Comparison of ENCODE assay signal across 8 cellular contexts in genomic region chr12:117875652-117876491, GRCh38.
DNase-seq lines count a peak whose midpoint lies in the region; ATAC-seq and TF ChIP-seq lines count a peak whose summit lies in the region.

No MANE protein-coding gene starts in this region.

- in situ Hi-C loops in transverse colon (cut with MboI; ENCODE audit: low pct_ligation_motif_present in 1 of 4, low pct_unique_long_range_greater_than_20kb in 1 of 4, low sequenced_read_pairs in 3 of 4), result loop anchor here in 1 of 4 donors (10.0 kb wide), 1 partner anchor 159 kb away; no protein-coding TSS in a partner anchor

- no peak for TF ChIP-seq CTCF in transverse colon (IDR thresholded peaks at IDR 0.05)

- peak; percentile 76 for DNase-seq in COR-L47 (lab: John Stamatoyannopoulos, UW)
- DNase-seq in NCI-H1092 treated with DMSO at 0.1 percent for 48 hours (lab: John Stamatoyannopoulos, UW), result peak; percentile 76
- DNase-seq in activated CD4-positive, alpha-beta T cell treated with anti-CD3 and anti-CD28 coated beads, Interleukin-2, amount 50 U/mL, for 4 hours, result peak; percentile 3 to 7
- peak; percentile 33 for DNase-seq in glomerular visceral epithelial cell (ENCODE audit: extremely low spot score)
- DNase-seq in stimulated activated effector memory CD8-positive, alpha-beta T cell treated with anti-CD3 and anti-CD28 coated beads, Interleukin-12 subunit alpha, Interleukin-12 subunit beta, amount 100 ng/mL, for 72 hours (ENCODE audit: low spot score in 2 of 2), result peak in 1 of 2 donors; percentile 6
- DNase-seq in transverse colon, result no peak

- no peak overlapping the region for H3K4me3 ChIP-seq in transverse colon

- H3K36me3 ChIP-seq in transverse colon, result no peaks in the 10 kb centered on the region

- H3K4me1 Mint-ChIP-seq in stimulated activated effector memory CD8-positive, alpha-beta T cell treated with anti-CD3 and anti-CD28 coated beads, Interleukin-12 subunit alpha, Interleukin-12 subunit beta, amount 100 ng/mL, for 72 hours, result peaks cover 17% of the 10 kb centered on the region

- peak overlapping the region; percentile 36 for H3K4me3 Mint-ChIP-seq in stimulated activated effector memory CD8-positive, alpha-beta T cell treated with anti-CD3 and anti-CD28 coated beads, Interleukin-12 subunit alpha, Interleukin-12 subunit beta, amount 100 ng/mL, for 72 hours

- TF ChIP-seq POLR2A in transverse colon (IDR thresholded peaks at IDR 0.05), result no peak

- no peaks in the 10 kb centered on the region for H3K9me3 ChIP-seq in transverse colon

- peak overlapping the region; percentile 50 for H3K27ac Mint-ChIP-seq in stimulated activated effector memory CD8-positive, alpha-beta T cell treated with anti-CD3 and anti-CD28 coated beads, Interleukin-12 subunit alpha, Interleukin-12 subunit beta, amount 100 ng/mL, for 72 hours

- H3K36me3 Mint-ChIP-seq in stimulated activated effector memory CD8-positive, alpha-beta T cell treated with anti-CD3 and anti-CD28 coated beads, Interleukin-12 subunit alpha, Interleukin-12 subunit beta, amount 100 ng/mL, for 72 hours, result no peaks in the 10 kb centered on the region

- ATAC-seq in stimulated activated effector memory CD8-positive, alpha-beta T cell treated with anti-CD3 and anti-CD28 coated beads, Interleukin-12 subunit alpha, Interleukin-12 subunit beta, amount 100 ng/mL, for 72 hours, result peak; percentile 72
- ATAC-seq in GM19023 (IDR thresholded peaks at IDR 0.05; ENCODE audit: unreplicated experiment) (no peak), HG03280 (IDR thresholded peaks at IDR 0.05; ENCODE audit: unreplicated experiment) (no peak)

- H3K4me1 ChIP-seq in transverse colon, result no peaks in the 10 kb centered on the region

- WGBS in transverse colon (ENCODE audit: low coverage in 1 of 2), 2 donors, result 49 to 62% methylated on average over 18 to 31 of the region's 33 CpGs

- no peak overlapping the region for H3K27ac ChIP-seq in transverse colon

- H3K27me3 ChIP-seq in transverse colon, result peaks cover 16% of the 10 kb centered on the region

- intact Hi-C loops in transverse colon (cut with DNase I; ENCODE audit: low total_unique reads), result no loop called here

- no peaks in the 10 kb centered on the region for H3K9me3 Mint-ChIP-seq in stimulated activated effector memory CD8-positive, alpha-beta T cell treated with anti-CD3 and anti-CD28 coated beads, Interleukin-12 subunit alpha, Interleukin-12 subunit beta, amount 100 ng/mL, for 72 hours

- no peak for TF ChIP-seq EP300 in transverse colon (IDR thresholded peaks at IDR 0.05; ENCODE audit: low read depth)
